Comparison of ENCODE assay signal across 1 cellular context in the genomic region with DNA sequence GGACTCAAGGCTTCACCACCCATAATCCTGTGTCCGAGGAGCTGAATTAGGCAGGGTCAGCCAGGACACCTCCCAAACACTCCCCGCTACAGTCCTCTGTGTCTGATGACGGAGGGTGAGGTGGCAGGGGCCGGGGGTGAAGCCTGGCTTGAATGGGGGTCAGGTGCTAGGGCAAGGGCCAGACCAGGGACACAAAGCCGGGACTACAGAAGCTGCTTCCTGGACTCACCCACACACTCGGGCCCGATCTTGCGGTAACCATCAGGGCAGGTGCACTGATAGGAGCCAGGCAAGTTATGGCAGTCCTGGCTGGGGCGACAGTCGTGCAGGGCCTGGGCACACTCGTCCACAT.
TF ChIP-seq lines count a peak whose summit lies in the region.

No MANE protein-coding gene starts in this region.

TF ChIP-seq in IMR-90, 13 proteins besides CTCF, POLR2A, EP300 and RAD21:
- TF ChIP-seq CHD1 (IDR thresholded peaks at IDR 0.05; ENCODE audit: low read depth, low read length) (no peak), CEBPB (IDR thresholded peaks at IDR 0.05; ENCODE audit: low read depth, low read length) (no peak)
